In the genomic region with DNA sequence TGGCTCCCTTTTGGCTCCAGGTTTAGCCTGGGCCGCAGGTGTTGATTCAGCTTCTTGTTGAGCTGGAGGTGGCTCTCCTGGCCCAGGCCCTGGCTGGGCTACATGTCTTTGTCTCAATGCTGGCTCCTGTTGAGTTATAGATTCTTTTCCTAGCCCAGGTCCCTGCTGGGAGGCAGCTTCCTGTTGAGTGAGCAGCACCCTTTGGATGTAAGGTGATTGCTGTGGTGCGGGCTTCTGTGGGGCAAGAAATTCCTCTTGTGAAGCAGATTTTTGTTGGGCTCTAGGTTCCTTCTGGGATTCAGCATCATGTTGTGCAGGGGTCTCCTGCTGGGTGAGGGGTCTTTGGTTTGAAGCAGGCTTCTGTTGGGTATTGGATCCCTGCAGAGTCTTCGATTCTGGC, we compare ENCODE assay signal across 18 cellular contexts. TPM values are rescaled to one million over a fixed set of nuclear protein-coding genes. Genes with fewer than 3 reads are reported as not detected.
"Had no signal": no experiment of that assay in that cellular context is flagged by ENCODE, and none has a peak within 500 bp of the region (broad histone marks: within the 10 kb centered on the region; RNA-seq: fewer than 3 reads in every experiment).

No MANE protein-coding gene starts in this region.

- H3K27ac ChIP-seq: body of pancreas, coronary artery, esophagus squamous epithelium, psoas muscle, stomach had no signal

- DNase-seq: activated CD4-positive, alpha-beta T cell treated with anti-CD3 and anti-CD28 coated beads, Interleukin-2, amount 10 ng/mL, durations not matched to agents 7 days and 5 days; activated CD4-positive, CD25-positive, alpha-beta regulatory T cell; activated CD8-positive, alpha-beta memory T cell treated with anti-CD3 and anti-CD28 coated beads, Interleukin-2, amount 50 U/mL, for 48 hours; activated naive CD8-positive, alpha-beta T cell treated with anti-CD3 and anti-CD28 coated beads for 36 hours; central memory CD4-positive, alpha-beta T cell; esophagus squamous epithelium; kidney glomerular epithelial cell; mesendoderm; psoas muscle; spleen; stomach had no signal

- H3K36me3 ChIP-seq: spleen had no signal

- H3K27me3 ChIP-seq: body of pancreas had no signal

- ATAC-seq: body of pancreas; natural killer cell treated with Interleukin-12 subunit alpha and Interleukin-12 subunit beta and Interleukin-15 and Interleukin-18, amount 100 ng/mL, for 72 hours; psoas muscle; sciatic nerve had no signal

- H3K9me3 ChIP-seq: body of pancreas, esophagus squamous epithelium, psoas muscle, spleen, stomach had no signal

- H3K4me3 ChIP-seq: body of pancreas, coronary artery, esophagus squamous epithelium, psoas muscle, spleen, stomach had no signal

RNA-seq across cellular contexts. Expression of a gene that starts 16.1 kb away (rescaled TPM):
- total RNA-seq: activated CD4-positive, alpha-beta T cell treated with anti-CD3 and anti-CD28 coated beads, Interleukin-2, amount 10 ng/mL, durations not matched to agents 7 days and 5 days; activated naive CD8-positive, alpha-beta T cell treated with anti-CD3 and anti-CD28 coated beads for 36 hours; activated T-helper 1 cell treated with anti-CD3 and anti-CD28 coated beads, Interleukin-12 subunit alpha, Interleukin-12 subunit beta, Interleukin-2, Interleukin-4 antibody, amounts not matched to agents 30 ng/mL and 10 ng/mL and 1 ng/mL, durations not matched to agents 14 hours and 24 hours and 36 hours; natural killer cell treated with Interleukin-12 subunit alpha and Interleukin-12 subunit beta and Interleukin-15 and Interleukin-18, amount 100 ng/mL, for 72 hours; osteoblast; psoas muscle; spleen had no signal

RNA-seq across cellular contexts. Expression of a gene that starts 36.5 kb away (rescaled TPM):
- total RNA-seq: activated CD4-positive, alpha-beta T cell treated with anti-CD3 and anti-CD28 coated beads, Interleukin-2, amount 10 ng/mL, durations not matched to agents 7 days and 5 days; activated naive CD8-positive, alpha-beta T cell treated with anti-CD3 and anti-CD28 coated beads for 36 hours; activated T-helper 1 cell treated with anti-CD3 and anti-CD28 coated beads, Interleukin-12 subunit alpha, Interleukin-12 subunit beta, Interleukin-2, Interleukin-4 antibody, amounts not matched to agents 30 ng/mL and 10 ng/mL and 1 ng/mL, durations not matched to agents 14 hours and 24 hours and 36 hours; body of pancreas; liver; natural killer cell treated with Interleukin-12 subunit alpha and Interleukin-12 subunit beta and Interleukin-15 and Interleukin-18, amount 100 ng/mL, for 72 hours; osteoblast; psoas muscle had no signal
